In genomic region chr11:33620423-33621120, GRCh38 we compare ENCODE assay signal across 9 cellular contexts.
DNase-seq lines count a peak whose midpoint lies in the region; TF ChIP-seq lines count a peak whose summit lies in the region.
"Had no signal": no experiment of that assay in that cellular context is flagged by ENCODE, and none has a peak within 500 bp of the region (broad histone marks: within the 10 kb centered on the region; RNA-seq: fewer than 3 reads in every experiment).

No MANE protein-coding gene starts in this region.

- H3K9ac ChIP-seq in colonic mucosa (ENCODE audit: low read depth in 2 of 2, low read length in 2 of 2) = no peak overlapping the region

- intact Hi-C loops in colonic mucosa (cut with DNase I) = no loop called here

- H3K27ac ChIP-seq in colonic mucosa = no peak overlapping the region

- no peaks in the 10 kb centered on the region for H3K27me3 ChIP-seq in colonic mucosa

- TF ChIP-seq CTCF in choroid plexus epithelial cell (conservative IDR thresholded peaks at IDR 0.05; ENCODE audit: low read depth, low read length) (no peak), colonic mucosa (IDR thresholded peaks at IDR 0.05) (no peak)

- in situ Hi-C loops in Caki2 (cut with HindIII; ENCODE audit: low pct_unique_long_range_greater_than_20kb, low sequenced_read_pairs) = no loop called here

- peak; percentile 31 for DNase-seq in Caki2 (ENCODE audit: low read depth)
- peak; percentile 62 for DNase-seq in NCI-H2227 (lab: John Stamatoyannopoulos, UW; ENCODE audit: unreplicated experiment)
- DNase-seq in choroid plexus epithelial cell (ENCODE audit: low read depth) = peak; percentile 63
- peak; percentile 43 for DNase-seq in medulla oblongata (ENCODE audit: extremely low spot score)
- no peak for DNase-seq in DMS 273 (lab: John Stamatoyannopoulos, UW; ENCODE audit: unreplicated experiment)
- no peak for DNase-seq in T1000 (lab: John Stamatoyannopoulos, UW)
- DNase-seq in colonic mucosa = no peak
- no peak for DNase-seq in SIG-M5 treated with dmso at 0.1 percent for 504 hours (lab: John Stamatoyannopoulos, UW; ENCODE audit: unreplicated experiment)
- DNase-seq: H7 had no signal

- H3K4me1 ChIP-seq in colonic mucosa = no peaks in the 10 kb centered on the region

- H3K4me3 ChIP-seq in choroid plexus epithelial cell (ENCODE audit: low read depth, low read length) (no peak overlapping the region), colonic mucosa (no peak overlapping the region)

- H3K36me3 ChIP-seq in colonic mucosa = no peaks in the 10 kb centered on the region

- no peaks in the 10 kb centered on the region for H3K9me3 ChIP-seq in colonic mucosa

Comparison
In these comparisons a context has a peak if more than half of its experiments do, and no peak if none do; other contexts are left out.
1. DNase-seq: peak in Caki2 (single experiment), NCI-H2227 (single experiment), choroid plexus epithelial cell (single experiment) and medulla oblongata (single experiment); none in DMS 273 (single experiment), T1000 (single experiment), colonic mucosa (single experiment) and SIG-M5 treated with dmso at 0.1 percent for 504 hours (single experiment).